ENCODE assay signal across 8 cellular contexts in the genomic region with DNA sequence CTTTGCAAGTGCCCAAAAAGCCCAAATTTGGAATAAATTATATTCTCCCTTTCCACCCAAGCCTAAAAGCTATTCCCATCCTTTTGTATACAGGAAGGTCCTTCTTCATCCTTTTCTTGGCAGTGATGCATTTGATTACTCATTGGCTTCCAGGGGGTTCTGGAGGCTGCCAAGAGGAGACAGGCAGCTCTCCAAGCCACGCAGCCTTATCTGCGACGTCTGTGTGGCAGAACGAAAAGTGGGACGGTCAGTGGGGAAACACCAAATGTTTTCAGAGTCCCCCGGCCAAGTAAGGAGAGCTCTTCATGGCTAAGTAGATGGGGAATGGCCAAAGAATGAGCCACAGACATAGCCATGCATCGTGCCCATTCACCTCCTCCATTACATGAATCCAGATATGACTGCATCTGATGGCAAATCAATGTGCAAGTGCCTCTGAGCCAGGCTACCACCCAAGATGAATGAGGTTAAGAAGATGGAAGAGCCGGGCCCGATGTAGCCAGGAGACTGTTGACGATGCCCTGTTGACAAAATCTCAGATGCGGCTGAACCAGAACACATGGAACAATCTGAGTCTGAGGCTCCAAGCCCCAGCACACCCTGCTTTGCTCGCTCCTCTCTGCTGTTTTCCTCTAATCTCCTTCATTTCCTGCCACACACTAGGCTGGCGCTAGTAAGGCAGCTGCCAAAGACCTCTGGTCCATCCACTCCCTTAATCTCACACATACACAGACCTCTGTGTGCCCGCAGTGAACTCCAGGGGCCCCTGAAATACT. TPM values are rescaled to one million over a fixed set of nuclear protein-coding genes. Genes with fewer than 3 reads are reported as not detected.
A peak's percentile ranks its signal among the peaks of the same experiment; 100 is the strongest.
DNase-seq lines count a peak whose midpoint lies in the region; ATAC-seq and TF ChIP-seq lines count a peak whose summit lies in the region.
"Had no signal": no experiment of that assay in that cellular context is flagged by ENCODE, and none has a peak within 500 bp of the region (broad histone marks: within the 10 kb centered on the region; RNA-seq: fewer than 3 reads in every experiment).

No MANE protein-coding gene starts in this region.

- no peaks in the 10 kb centered on the region for H3K27me3 ChIP-seq in ascending aorta
- H3K27me3 ChIP-seq in left lung, result no peaks in the 10 kb centered on the region

- no peaks in the 10 kb centered on the region for H3K36me3 Mint-ChIP-seq in immature natural killer cell

- TF ChIP-seq CTCF in ascending aorta (IDR thresholded peaks at IDR 0.05) (no peak), left lung (IDR thresholded peaks at IDR 0.05) (no peak)

- H3K4me1 ChIP-seq in ascending aorta (peaks cover 6 to 38% of the 10 kb centered on the region in 2 donors), left lung (peaks cover 12 to 97% of the 10 kb centered on the region in 2 donors)

- ATAC-seq in left lung (peak; percentile 42), HG03354 (IDR thresholded peaks at IDR 0.05; ENCODE audit: poor library complexity, severe bottlenecking, unreplicated experiment) (no peak)

- H3K9me3 ChIP-seq in KOPT-K1 (ENCODE audit: insufficient read depth, low read length, poor library complexity, severe bottlenecking) (no peaks in the 10 kb centered on the region), ascending aorta (no peaks in the 10 kb centered on the region), left lung (no peaks in the 10 kb centered on the region)

- H3K27me3 Mint-ChIP-seq in immature natural killer cell (ENCODE audit: low read depth in 3 of 3), result peaks cover 0 to 6% (median 5%) of the 10 kb centered on the region in 3 donors

- no peak overlapping the region for H3K4me3 Mint-ChIP-seq in immature natural killer cell

- no peaks in the 10 kb centered on the region for H3K4me1 Mint-ChIP-seq in immature natural killer cell

- H3K36me3 ChIP-seq in KOPT-K1 (ENCODE audit: insufficient read depth, low read length) (peaks cover 85% of the 10 kb centered on the region), ascending aorta (no peaks in the 10 kb centered on the region), left lung (peaks cover 0 to 6% of the 10 kb centered on the region in 2 donors)

- no peaks in the 10 kb centered on the region for H3K9me3 Mint-ChIP-seq in immature natural killer cell

- H3K4me3 ChIP-seq in ascending aorta, result peak overlapping the region in 1 of 2 donors; percentile 23
- no peak overlapping the region for H3K4me3 ChIP-seq in left lung

- DNase-seq in ascending aorta (ENCODE audit: low spot score in 2 of 2) (peak in 1 of 2 donors; percentile 84), left lung (no peak), NCI-H2227 treated with DMSO at 0.1 percent for 48 hours (lab: John Stamatoyannopoulos, UW) (no peak), immature natural killer cell (no peak)
- DNase-seq: MV-4-11 had no signal

- intact Hi-C loops in ascending aorta (cut with DNase I) (loop anchor here (1.0 to 5.0 kb wide), 3 partner anchors 12 to 181 kb away; partner anchors contain the start of gene ADAM19), left lung (cut with DNase I) (no loop called here)

- H3K27ac ChIP-seq in KOPT-K1 (ENCODE audit: low read depth, low read length, poor library complexity, severe bottlenecking), result peak overlapping the region; percentile 37
- peak overlapping the region; percentile 81 to 83 for H3K27ac ChIP-seq in ascending aorta
- H3K27ac ChIP-seq in left lung, result peak overlapping the region; percentile 39 to 54
- H3K27ac ChIP-seq in temporal lobe (ENCODE audit: low read depth, low read length), result peak overlapping the region; percentile 2

- H3K27ac Mint-ChIP-seq in immature natural killer cell, result no peak overlapping the region

RNA-seq across cellular contexts. Expression of gene ADAM19, which starts 12.0 kb away (rescaled TPM):
- total RNA-seq in ascending aorta, result 11.7 TPM
- total RNA-seq in left lung, result 10 to 100 TPM; 17.1 to 20.8 TPM
- 9.8 TPM for total RNA-seq in temporal lobe
- polyA plus RNA-seq in immature natural killer cell, result under 1 TPM in 2 of 3 donors, not detected in 1; 0.03 to 0.10 TPM

Comparison
In these comparisons a context has a peak if more than half of its experiments do, and no peak if none do; other contexts are left out.
1. H3K27ac ChIP-seq: peak in every context shown above with its lines; median percentile 82 in ascending aorta; 46 in left lung; 37 in KOPT-K1; 2 in temporal lobe.